35 cellular contexts compared by ENCODE assay signal in genomic region chr12:53143355-53143754, GRCh38. TPM values are rescaled to one million over a fixed set of nuclear protein-coding genes. Genes with fewer than 3 reads are reported as not detected.
"Had no signal": no experiment of that assay in that cellular context is flagged by ENCODE, and none has a peak within 500 bp of the region (broad histone marks: within the 10 kb centered on the region; RNA-seq: fewer than 3 reads in every experiment).

No MANE protein-coding gene starts in this region.

- H3K4me1 ChIP-seq: ascending aorta, breast epithelium, colonic mucosa, esophagus muscularis mucosa, foreskin keratinocyte, gastrocnemius medialis, heart right ventricle had no signal

- DNase-seq: activated B cell treated with CpG ODN at 0.5 μM for 24 hours; activated CD4-positive, alpha-beta memory T cell treated with anti-CD3 and anti-CD28 coated beads for 36 hours; activated CD4-positive, alpha-beta T cell treated with anti-CD3 and anti-CD28 coated beads for 36 hours; activated CD4-positive, alpha-beta T cell treated with anti-CD3 and anti-CD28 coated beads, Interleukin-2, amount 10 ng/mL, durations not matched to agents 24 days and 14 days; activated CD4-positive, CD25-positive, alpha-beta regulatory T cell treated with anti-CD3 and anti-CD28 coated beads, Interleukin-2, amount 50 U/mL, for 72 hours; activated CD8-positive, alpha-beta memory T cell treated with anti-CD3 and anti-CD28 coated beads, Interleukin-2, amount 10 ng/mL, durations not matched to agents 7 days and 5 days; activated CD8-positive, alpha-beta memory T cell treated with anti-CD3 and anti-CD28 coated beads, Interleukin-2, amount 50 U/mL, for 4 hours; activated CD8-positive, alpha-beta T cell treated with anti-CD3 and anti-CD28 coated beads, Interleukin-2, amount 10 ng/mL, durations not matched to agents 7 days and 5 days; activated gamma-delta T cell; activated naive CD4-positive, alpha-beta T cell; activated naive CD4-positive, alpha-beta T cell treated with anti-CD3 and anti-CD28 coated beads, Interleukin-2, amount 10 ng/mL, durations not matched to agents 7 days and 5 days; activated naive CD8-positive, alpha-beta T cell treated with anti-CD3 and anti-CD28 coated beads, Interleukin-2, amount 10 ng/mL, durations not matched to agents 7 days and 5 days; activated T-cell treated with anti-CD3 and anti-CD28 coated beads, Interleukin-2, amount 50 U/mL, for 1 hour; activated T-cell treated with anti-CD3 and anti-CD28 coated beads, Interleukin-2, amount 50 U/mL, for 72 hours; central memory CD4-positive, alpha-beta T cell; cerebellar nuclear complex; colonic mucosa; effector CD8-positive, alpha-beta T cell; erythroblast; foreskin keratinocyte; gastrocnemius medialis; heart right ventricle; T-helper 1 cell; T-helper 17 cell; T1000; WERI-Rb-1 had no signal

- H3K36me3 ChIP-seq: ascending aorta, breast epithelium, cardiac muscle cell, colonic mucosa, esophagus muscularis mucosa, gastrocnemius medialis, heart right ventricle, WERI-Rb-1 had no signal

- H3K4me3 Mint-ChIP-seq: activated B cell treated with CpG ODN at 0.5 μM for 24 hours; activated CD4-positive, alpha-beta memory T cell treated with anti-CD3 and anti-CD28 coated beads for 36 hours; activated CD4-positive, alpha-beta T cell treated with anti-CD3 and anti-CD28 coated beads for 36 hours; activated CD4-positive, alpha-beta T cell treated with anti-CD3 and anti-CD28 coated beads, Interleukin-2, amount 10 ng/mL, durations not matched to agents 24 days and 14 days; activated CD8-positive, alpha-beta memory T cell treated with anti-CD3 and anti-CD28 coated beads, Interleukin-2, amount 10 ng/mL, durations not matched to agents 7 days and 5 days; activated CD8-positive, alpha-beta T cell treated with anti-CD3 and anti-CD28 coated beads, Interleukin-2, amount 10 ng/mL, durations not matched to agents 7 days and 5 days; activated naive CD4-positive, alpha-beta T cell treated with anti-CD3 and anti-CD28 coated beads, Interleukin-2, amount 10 ng/mL, durations not matched to agents 7 days and 5 days; activated naive CD8-positive, alpha-beta T cell treated with anti-CD3 and anti-CD28 coated beads, Interleukin-2, amount 10 ng/mL, durations not matched to agents 7 days and 5 days; activated T-cell treated with anti-CD3 and anti-CD28 coated beads, Interleukin-2, amount 50 U/mL, for 72 hours; brain; T-helper 17 cell; T-helper 2 cell treated with Interferon-gamma antibody and Interleukin-4, amounts not matched to agents 5 μg/mL and 100 μg/mL, for 36 hours had no signal

- H3K27ac Mint-ChIP-seq: activated B cell treated with CpG ODN at 0.5 μM for 24 hours; activated CD4-positive, alpha-beta memory T cell treated with anti-CD3 and anti-CD28 coated beads for 36 hours; activated CD4-positive, alpha-beta T cell treated with anti-CD3 and anti-CD28 coated beads for 36 hours; activated CD4-positive, alpha-beta T cell treated with anti-CD3 and anti-CD28 coated beads, Interleukin-2, amount 10 ng/mL, durations not matched to agents 24 days and 14 days; activated CD8-positive, alpha-beta memory T cell treated with anti-CD3 and anti-CD28 coated beads, Interleukin-2, amount 10 ng/mL, durations not matched to agents 7 days and 5 days; activated CD8-positive, alpha-beta T cell treated with anti-CD3 and anti-CD28 coated beads, Interleukin-2, amount 10 ng/mL, durations not matched to agents 7 days and 5 days; activated naive CD4-positive, alpha-beta T cell treated with anti-CD3 and anti-CD28 coated beads, Interleukin-2, amount 10 ng/mL, durations not matched to agents 7 days and 5 days; activated naive CD4-positive, alpha-beta T cell treated with anti-CD3 and anti-CD28 coated beads, Interleukin-2, amount 50 U/mL, for 72 hours; activated naive CD8-positive, alpha-beta T cell treated with anti-CD3 and anti-CD28 coated beads, Interleukin-2, amount 10 ng/mL, durations not matched to agents 7 days and 5 days; activated T-cell treated with anti-CD3 and anti-CD28 coated beads, Interleukin-2, amount 50 U/mL, for 72 hours; brain; T-helper 17 cell; T-helper 2 cell treated with Interferon-gamma antibody and Interleukin-4, amounts not matched to agents 5 μg/mL and 100 μg/mL, for 36 hours had no signal

- H3K27me3 Mint-ChIP-seq: activated CD4-positive, alpha-beta memory T cell treated with anti-CD3 and anti-CD28 coated beads for 36 hours; activated CD4-positive, alpha-beta T cell treated with anti-CD3 and anti-CD28 coated beads for 36 hours; activated CD8-positive, alpha-beta memory T cell treated with anti-CD3 and anti-CD28 coated beads, Interleukin-2, amount 10 ng/mL, durations not matched to agents 7 days and 5 days had no signal

- H3K9me3 ChIP-seq: ascending aorta, breast epithelium, colonic mucosa, esophagus muscularis mucosa, gastrocnemius medialis had no signal

- H3K36me3 Mint-ChIP-seq: activated CD4-positive, alpha-beta memory T cell treated with anti-CD3 and anti-CD28 coated beads for 36 hours; activated naive CD4-positive, alpha-beta T cell treated with anti-CD3 and anti-CD28 coated beads, Interleukin-2, amount 50 U/mL, for 72 hours; brain had no signal

- H3K4me3 ChIP-seq: ascending aorta, breast epithelium, cardiac muscle cell, colonic mucosa, esophagus muscularis mucosa, gastrocnemius medialis, heart right ventricle had no signal

- H3K9me3 Mint-ChIP-seq: activated CD4-positive, alpha-beta T cell treated with anti-CD3 and anti-CD28 coated beads, Interleukin-2, amount 10 ng/mL, durations not matched to agents 24 days and 14 days had no signal

- H3K27ac ChIP-seq: ascending aorta, breast epithelium, cardiac muscle cell, colonic mucosa, esophagus muscularis mucosa, foreskin keratinocyte, gastrocnemius medialis, heart right ventricle, WERI-Rb-1 had no signal

- H3K4me1 Mint-ChIP-seq: activated B cell treated with CpG ODN at 0.5 μM for 24 hours; activated CD4-positive, alpha-beta T cell treated with anti-CD3 and anti-CD28 coated beads for 36 hours; activated CD4-positive, alpha-beta T cell treated with anti-CD3 and anti-CD28 coated beads, Interleukin-2, amount 10 ng/mL, durations not matched to agents 24 days and 14 days; activated CD8-positive, alpha-beta memory T cell treated with anti-CD3 and anti-CD28 coated beads, Interleukin-2, amount 10 ng/mL, durations not matched to agents 7 days and 5 days; activated naive CD4-positive, alpha-beta T cell treated with anti-CD3 and anti-CD28 coated beads, Interleukin-2, amount 10 ng/mL, durations not matched to agents 7 days and 5 days; activated naive CD8-positive, alpha-beta T cell treated with anti-CD3 and anti-CD28 coated beads, Interleukin-2, amount 10 ng/mL, durations not matched to agents 7 days and 5 days; brain; T-helper 17 cell had no signal

- H3K27me3 ChIP-seq: ascending aorta, breast epithelium, cardiac muscle cell, colonic mucosa, esophagus muscularis mucosa, gastrocnemius medialis, heart right ventricle had no signal

RNA-seq across cellular contexts. Expression of gene SOAT2, which starts 40.1 kb away (rescaled TPM):
- total RNA-seq: activated B cell treated with CpG ODN at 0.5 μM for 24 hours; activated CD4-positive, alpha-beta T cell treated with anti-CD3 and anti-CD28 coated beads, Interleukin-2, amount 10 ng/mL, durations not matched to agents 24 days and 14 days; ascending aorta; dermis microvascular lymphatic vessel endothelial cell; esophagus muscularis mucosa; foreskin keratinocyte; gastrocnemius medialis; glomerular endothelial cell; heart right ventricle had no signal
- polyA plus RNA-seq: foreskin keratinocyte had no signal

RNA-seq across cellular contexts. Expression of gene IGFBP6, which starts 45.9 kb away (rescaled TPM):
- total RNA-seq: activated B cell treated with CpG ODN at 0.5 μM for 24 hours; activated CD4-positive, alpha-beta T cell treated with anti-CD3 and anti-CD28 coated beads, Interleukin-2, amount 10 ng/mL, durations not matched to agents 24 days and 14 days had no signal
